ENCODE assay signal across 1 cellular context in genomic region chr10:50420166-50420565, GRCh38.
TF ChIP-seq lines count a peak whose summit lies in the region.

No MANE protein-coding gene starts in this region.

TF ChIP-seq in K562, 482 proteins besides CTCF, POLR2A, EP300 and RAD21:
- TF ChIP-seq MNT (conservative IDR thresholded peaks at IDR 0.05) (peak; percentile 37 to 66; a peak in 1 of 4 replicates), ZSCAN32 (CRISPR knock-in tag; IDR thresholded peaks at IDR 0.05) (no peak), PKNOX1 (IDR thresholded peaks at IDR 0.05) (0 out of 2 replicates have a peak, but pooled peaks have one; percentile 2), HES1 (IDR thresholded peaks at IDR 0.05; ENCODE audit: low read depth) (no peak), MEIS2 (IDR thresholded peaks at IDR 0.05; ENCODE audit: partially characterized antibody) (peak; percentile 73), USF2 (CRISPR knock-in tag; IDR thresholded peaks at IDR 0.05) (0 out of 2 replicates have a peak, but pooled peaks have one; percentile 22), KDM1A (IDR thresholded peaks at IDR 0.05) (peak in 1 of 2 experiments; percentile 43; a peak in 1 of 4 replicates), PYGO2 (tag; IDR thresholded peaks at IDR 0.05) (no peak), POLR3G (IDR thresholded peaks at IDR 0.05; ENCODE audit: extremely low read depth, insufficient read length, insufficient replicate concordance) (no peak), ZNF395 (CRISPR knock-in tag; IDR thresholded peaks at IDR 0.05) (no peak), BHLHE40 (IDR thresholded peaks at IDR 0.05; ENCODE audit: low read length) (peak; percentile 60), PRPF4 (IDR thresholded peaks at IDR 0.05; ENCODE audit: insufficient read depth, low read depth, low read length, poor library complexity, severe bottlenecking) (no peak), ELF4 (CRISPR knock-in tag; IDR thresholded peaks at IDR 0.05) (no peak), TBP (optimal IDR thresholded peaks at IDR 0.05; ENCODE audit: low read depth, low read length) (peak; percentile 8), JUND (IDR thresholded peaks at IDR 0.05; ENCODE audit: borderline replicate concordance, low read depth, low read length) (peak; percentile 46; the same call in 1 of the 2 replicates), JUND (tag; IDR thresholded peaks at IDR 0.05; ENCODE audit: borderline replicate concordance, low read depth, low read length) (no peak), ARID1B (IDR thresholded peaks at IDR 0.05) (0 out of 2 replicates have a peak, but pooled peaks have one; percentile 4), FOSL1 (tag; conservative IDR thresholded peaks at IDR 0.05) (peak; percentile 39; the same call in 1 of the 2 replicates), CHD1 (IDR thresholded peaks at IDR 0.05; ENCODE audit: low read length) (no peak), RBFOX2 (IDR thresholded peaks at IDR 0.05; ENCODE audit: low read depth, low read length) (no peak), ATF3 (IDR thresholded peaks at IDR 0.05) (peak; percentile 51), ATF3 (CRISPR knock-in tag; conservative IDR thresholded peaks at IDR 0.05) (no peak), SIN3A (IDR thresholded peaks at IDR 0.05; ENCODE audit: borderline replicate concordance in 2 of 2, control insufficient read depth in 1 of 2, low read depth in 2 of 2, low read length in 2 of 2) (0 out of 4 replicates have a peak, but pooled peaks of 1 of the 2 experiments have one; percentile 20), RCOR1 (IDR thresholded peaks at IDR 0.05; ENCODE audit: borderline replicate concordance in 1 of 2, low read depth in 2 of 2, low read length in 2 of 2) (0 out of 4 replicates have a peak, but pooled peaks of 1 of the 2 experiments have one; percentile 7), CREM (IDR thresholded peaks at IDR 0.05; ENCODE audit: low read depth) (0 out of 2 replicates have a peak, but pooled peaks have one; percentile 17), TFE3 (CRISPR knock-in tag; IDR thresholded peaks at IDR 0.05) (peak; percentile 40; the same call in 1 of the 2 replicates), PBX2 (CRISPR knock-in tag; IDR thresholded peaks at IDR 0.05; ENCODE audit: low read depth) (no peak), PBX2 (tag; conservative IDR thresholded peaks at IDR 0.05; ENCODE audit: low read depth) (peak; percentile 54; the same call in 1 of the 2 replicates), PATZ1 (CRISPR knock-in tag; IDR thresholded peaks at IDR 0.05; ENCODE audit: borderline replicate concordance) (no peak), CBFA2T2 (conservative IDR thresholded peaks at IDR 0.05) (no peak), ZNF551 (CRISPR knock-in tag; IDR thresholded peaks at IDR 0.05) (no peak), HDAC1 (IDR thresholded peaks at IDR 0.05) (no peak), RAD51 (IDR thresholded peaks at IDR 0.05; ENCODE audit: borderline replicate concordance, low read depth) (peak; percentile 11; the same call in 1 of the 2 replicates), SMARCA4 (IDR thresholded peaks at IDR 0.05) (0 out of 2 replicates have a peak, but pooled peaks have one; percentile 7), DPF2 (IDR thresholded peaks at IDR 0.05) (no peak), STAG1 (CRISPR knock-in tag; IDR thresholded peaks at IDR 0.05; ENCODE audit: borderline replicate concordance) (no peak)
